ENCODE assay signal across 9 cellular contexts in the genomic region with DNA sequence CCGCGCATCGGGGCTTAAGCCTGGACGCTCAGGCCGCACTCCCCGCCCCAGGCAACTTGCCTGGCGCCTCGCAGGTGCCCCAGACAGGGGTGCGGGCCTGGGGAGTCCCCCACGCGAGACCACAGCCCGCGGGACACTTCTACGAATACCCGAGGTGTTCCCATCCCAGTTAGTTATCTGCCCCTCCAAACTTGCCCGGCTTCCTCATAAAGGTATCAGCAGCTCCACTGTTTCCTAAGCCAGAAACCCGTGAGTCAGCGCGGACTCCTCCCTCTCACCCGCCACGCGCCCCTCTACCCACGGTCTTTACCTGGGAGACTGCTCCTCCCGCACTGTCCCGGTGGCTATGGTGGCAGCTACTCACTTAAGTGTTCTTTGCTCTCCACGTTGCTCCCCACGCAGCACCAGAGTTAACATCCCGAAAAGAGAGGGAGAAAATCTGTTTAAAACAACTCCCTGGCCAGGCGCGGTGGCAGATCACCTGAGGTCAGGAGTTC. TPM values are rescaled to one million over a fixed set of nuclear protein-coding genes. Genes with fewer than 3 reads are reported as not detected.
A peak's percentile ranks its signal among the peaks of the same experiment; 100 is the strongest.
DNase-seq lines count a peak whose midpoint lies in the region; ATAC-seq and TF ChIP-seq lines count a peak whose summit lies in the region.
"Had no signal": no experiment of that assay in that cellular context is flagged by ENCODE, and none has a peak within 500 bp of the region (broad histone marks: within the 10 kb centered on the region; RNA-seq: fewer than 3 reads in every experiment).

No MANE protein-coding gene starts in this region.

- DNase-seq in AG10803 (ENCODE audit: low read depth) (no peak), Karpas-422 (no peak), coronary artery (ENCODE audit: low spot score) (no peak), natural killer cell (no peak), ACHN (no peak), SJCRH30 (no peak)
- DNase-seq: NCI-H1694 had no signal

- H3K4me1 ChIP-seq in Karpas-422 (ENCODE audit: low read length) (peaks cover 26% of the 10 kb centered on the region), SJCRH30 (peaks cover 3% of the 10 kb centered on the region; the same call in 1 of the 2 replicates)

- H3K27me3 Mint-ChIP-seq in natural killer cell (ENCODE audit: low read depth in 2 of 2), result peaks cover 11 to 21% of the 10 kb centered on the region in 2 donors

- no peaks in the 10 kb centered on the region for H3K9me3 ChIP-seq in Karpas-422 (ENCODE audit: low read length)
- H3K9me3 ChIP-seq in SJCRH30 (replicated peaks), result no peaks in the 10 kb centered on the region

- no peaks in the 10 kb centered on the region for H3K27me3 ChIP-seq in Karpas-422 (ENCODE audit: low read length)
- H3K27me3 ChIP-seq in SJCRH30, result no peaks in the 10 kb centered on the region

- peaks cover 33 to 35% of the 10 kb centered on the region in 2 donors for H3K4me1 Mint-ChIP-seq in natural killer cell

- no peak overlapping the region for H3K27ac ChIP-seq in Karpas-422 (ENCODE audit: low read length)
- no peak overlapping the region for H3K27ac ChIP-seq in coronary artery
- no peak overlapping the region for H3K27ac ChIP-seq in SJCRH30

- H3K4me2 ChIP-seq in Karpas-422 (ENCODE audit: low read depth, low read length, poor library complexity, severe bottlenecking), result peak overlapping the region; percentile 79

- peak overlapping the region; percentile 70 for H3K4me3 ChIP-seq in AG10803 (ENCODE audit: low read length)
- peak overlapping the region; percentile 71; the same call in 1 of the 2 replicates for H3K4me3 ChIP-seq in Karpas-422 (ENCODE audit: low read length)
- peak overlapping the region; percentile 99 for H3K4me3 ChIP-seq in coronary artery
- no peak overlapping the region for H3K4me3 ChIP-seq in SJCRH30

- ATAC-seq in natural killer cell (no peak), HG03469 (IDR thresholded peaks at IDR 0.05; ENCODE audit: unreplicated experiment) (no peak), GM19395 (IDR thresholded peaks at IDR 0.05; ENCODE audit: unreplicated experiment) (no peak)

- TF ChIP-seq CTCF in AG10803 (conservative IDR thresholded peaks at IDR 0.05; ENCODE audit: low read length), result no peak
- no peak for TF ChIP-seq CTCF in coronary artery (IDR thresholded peaks at IDR 0.05)
- no peak for TF ChIP-seq CTCF in natural killer cell (IDR thresholded peaks at IDR 0.05)

- peaks cover 29% of the 10 kb centered on the region; the same call in 1 of the 2 replicates for H4K20me1 ChIP-seq in Karpas-422 (ENCODE audit: insufficient read depth, low read depth, low read length)

- no peaks in the 10 kb centered on the region for H3K9me2 ChIP-seq in Karpas-422 (replicated peaks; ENCODE audit: insufficient read depth, low read length)

- peaks cover 33% of the 10 kb centered on the region for H3K79me2 ChIP-seq in Karpas-422 (ENCODE audit: low read length)

- no peaks in the 10 kb centered on the region for H3K9me3 Mint-ChIP-seq in natural killer cell

- H3K27ac Mint-ChIP-seq in natural killer cell, result peak overlapping the region; percentile 50 to 82

- peak overlapping the region; percentile 81 for H3K9ac ChIP-seq in Karpas-422 (ENCODE audit: low read length)

- in situ Hi-C loops in ACHN (cut with HindIII; ENCODE audit: low pct_ligation_motif_present, low pct_unique_long_range_greater_than_20kb, low sequenced_read_pairs), result no loop called here

- H3K36me3 Mint-ChIP-seq in natural killer cell, result peaks cover 10% of the 10 kb centered on the region

- H3K4me3 Mint-ChIP-seq in natural killer cell, result peak overlapping the region; percentile 70

- peak overlapping the region; percentile 73; the same call in 1 of the 2 replicates for H2AFZ ChIP-seq in Karpas-422 (ENCODE audit: low read length)

- H3K36me3 ChIP-seq in Karpas-422 (ENCODE audit: insufficient read depth, low read length) (peaks cover 9% of the 10 kb centered on the region; the same call in 1 of the 2 replicates), SJCRH30 (peaks cover 3% of the 10 kb centered on the region; the same call in 1 of the 2 replicates)

- intact Hi-C loops in natural killer cell (cut with micrococcal nuclease), result no loop called here

RNA-seq across cellular contexts. Expression of gene CREBBP, which starts 1.0 kb away (rescaled TPM):
- 26.4 and 32.9 TPM in 2 replicates for total RNA-seq in Karpas-422 (2014; rRNA removed; shearing (Covaris generic); ENCODE audit: low replicate concordance)
- total RNA-seq in natural killer cell, result 100 to 1,000 TPM; 197 to 234 (median 224) TPM
- 18.8 and 23.3 TPM in 2 replicates for total RNA-seq in SJCRH30 (2014; rRNA removed; shearing (Covaris generic))
